Comparison of ENCODE assay signal across 9 cellular contexts in genomic region chr6:154370545-154370944, GRCh38. TPM values are rescaled to one million over a fixed set of nuclear protein-coding genes. Genes with fewer than 3 reads are reported as not detected.
DNase-seq lines count a peak whose midpoint lies in the region; ATAC-seq and TF ChIP-seq lines count a peak whose summit lies in the region.
"Had no signal": no experiment of that assay in that cellular context is flagged by ENCODE, and none has a peak within 500 bp of the region (broad histone marks: within the 10 kb centered on the region; RNA-seq: fewer than 3 reads in every experiment).

No MANE protein-coding gene starts in this region.

- peak overlapping the region in 16 of 59 donors; percentile 6 to 51 (median 24) for H3K4me3 ChIP-seq in dorsolateral prefrontal cortex
- H3K4me3 ChIP-seq in neural cell (ENCODE audit: low read length): no peak overlapping the region

- no peaks in the 10 kb centered on the region for H3K9me2 ChIP-seq in neural cell (ENCODE audit: insufficient read depth, low read length)

- H3K27me3 ChIP-seq in dorsolateral prefrontal cortex (no peaks in the 10 kb centered on the region), neural cell (ENCODE audit: insufficient read depth, low read depth, low read length) (no peaks in the 10 kb centered on the region)

- no peak for TF ChIP-seq EP300 in neural cell (conservative IDR thresholded peaks at IDR 0.05; ENCODE audit: poor library complexity, severe bottlenecking)

- H3K36me3 ChIP-seq in neural cell (ENCODE audit: insufficient read depth, low read length): no peaks in the 10 kb centered on the region

- no peak overlapping the region for H3K4me2 ChIP-seq in neural cell (ENCODE audit: low read length)

- ATAC-seq in Right ventricle myocardium superior (ENCODE audit: poor library complexity): peak; percentile 78

- TF ChIP-seq RAD21 in neural cell (conservative IDR thresholded peaks at IDR 0.05): peak; percentile 73

- H3K9ac ChIP-seq in neural cell (ENCODE audit: low read length): no peak overlapping the region

- DNase-seq in Right ventricle myocardium superior (no peak), cardiac septum (ENCODE audit: low spot score) (no peak), HCEC 1CT (peak; percentile 50), NCI-H460 (ENCODE audit: extremely low read depth, low read depth) (peak; percentile 22), dorsolateral prefrontal cortex (peak in 3 of 10 donors; percentile 45 to 60 (median 57)), ureter (ENCODE audit: low spot score) (no peak)
- DNase-seq in activated effector memory CD4-positive, alpha-beta T cell treated with anti-CD3 and anti-CD28 coated beads, Interleukin-2, amount 50 U/mL, for 16 hours: no peak
- DNase-seq: stimulated activated naive B cell treated with anti-CD40 and anti-IgM and Interleukin-4, amounts not matched to agents 10 μg/mL and 1 μg/mL and 100 μg/mL, for 72 hours had no signal

- intact Hi-C loops in Right ventricle myocardium superior (cut with DNase I) (loop anchor here (5.0 kb wide), 1 partner anchor 218 kb away; no protein-coding TSS in a partner anchor), cardiac septum (cut with DNase I) (loop anchor here (10.0 kb wide), 1 partner anchor 216 kb away; no protein-coding TSS in a partner anchor), dorsolateral prefrontal cortex (cut with DNase I) (loop anchor here (5.0 to 10.0 kb wide), 2 partner anchors 213 to 216 kb away; no protein-coding TSS in a partner anchor)

- H3K79me2 ChIP-seq in neural cell (replicated peaks; ENCODE audit: insufficient read depth, low read length): no peaks in the 10 kb centered on the region

- H4K20me1 ChIP-seq in neural cell (ENCODE audit: insufficient read depth): no peaks in the 10 kb centered on the region

- H3K9me3 ChIP-seq in neural cell (ENCODE audit: low read length): no peaks in the 10 kb centered on the region

- TF ChIP-seq CTCF in dorsolateral prefrontal cortex (IDR thresholded peaks at IDR 0.05 in 54 of 56, conservative IDR thresholded peaks at IDR 0.05 in 2 of 56; ENCODE audit: low read depth in 1 of 56, partially characterized antibody in 56 of 56) (peak in 53 of 56 donors; percentile 32 to 75 (median 52)), neural cell (IDR thresholded peaks at IDR 0.05; ENCODE audit: poor library complexity, severe bottlenecking) (peak; percentile 75)

- H2AFZ ChIP-seq in neural cell (ENCODE audit: low read depth, low read length): no peak overlapping the region

- H3K27ac ChIP-seq in dorsolateral prefrontal cortex: peak overlapping the region in 3 of 59 donors; percentile 11 to 43 (median 30)
- no peak overlapping the region for H3K27ac ChIP-seq in neural cell (ENCODE audit: low read length)

- no peaks in the 10 kb centered on the region for H3F3A ChIP-seq in neural cell (ENCODE audit: insufficient read depth, low read length, poor library complexity, severe bottlenecking)

TF ChIP-seq in neural cell, 6 proteins besides CTCF, POLR2A, EP300 and RAD21:
- TF ChIP-seq SMC3 (conservative IDR thresholded peaks at IDR 0.05; ENCODE audit: poor library complexity) (peak; percentile 75), REST (IDR thresholded peaks at IDR 0.05; ENCODE audit: borderline replicate concordance) (no peak)

RNA-seq across cellular contexts. Expression of gene IPCEF1, which starts 13.9 kb away (rescaled TPM):
- 1.3 TPM for total RNA-seq in Right ventricle myocardium superior
- total RNA-seq in cardiac septum: 5.0 TPM
- total RNA-seq in NCI-H460 (2014; rRNA removed; shearing (Covaris generic)): 1.0 TPM in 1 of 2 replicates, not detected in the other
- 0.08 TPM in 1 of 2 replicates, not detected in the other for polyA plus RNA-seq in NCI-H460 (2014; cell fraction: nucleus; rRNA removed)
- 100 to 1,000 TPM in 83 of 120 experiments, 10 to 100 TPM in 37; 28.7 to 205 (median 114) TPM for total RNA-seq in dorsolateral prefrontal cortex
- 2.3 and 3.9 TPM in 2 replicates for polyA plus RNA-seq in neural cell
- 11.9 and 12.8 TPM in 2 replicates for polyA minus RNA-seq in neural cell
- total RNA-seq in ureter: 3.2 TPM

Comparison
In these comparisons a context has a peak if more than half of its experiments do, and no peak if none do; other contexts are left out.
1. DNase-seq: peak in HCEC 1CT (single experiment) and NCI-H460 (single experiment); none in Right ventricle myocardium superior (single experiment), cardiac septum (single experiment), activated effector memory CD4-positive, alpha-beta T cell treated with anti-CD3 and anti-CD28 coated beads, Interleukin-2, amount 50 U/mL, for 16 hours (single experiment) and ureter (single experiment).